8 cellular contexts compared by ENCODE assay signal in the genomic region with DNA sequence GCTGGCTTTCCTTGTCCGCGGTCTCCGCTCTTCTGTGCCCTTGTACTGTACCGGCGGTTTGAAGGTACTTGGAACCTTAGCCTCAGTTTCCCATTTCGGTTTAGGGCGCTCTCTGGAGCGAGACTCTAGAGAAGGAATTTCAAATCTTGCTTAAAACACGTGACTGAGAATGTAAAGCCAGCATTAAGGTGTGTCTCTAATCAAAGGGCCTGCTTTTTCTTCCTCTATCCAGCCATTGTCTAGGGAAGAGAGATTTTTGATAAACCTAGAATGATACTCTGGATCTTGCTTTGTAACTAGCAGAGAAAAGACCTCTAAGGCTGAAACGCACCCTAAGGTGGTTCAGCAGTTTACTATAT. TPM values are rescaled to one million over a fixed set of nuclear protein-coding genes. Genes with fewer than 3 reads are reported as not detected.
A peak's percentile ranks its signal among the peaks of the same experiment; 100 is the strongest.
DNase-seq lines count a peak whose midpoint lies in the region; ATAC-seq, FAIRE-seq and TF ChIP-seq lines count a peak whose summit lies in the region.

No MANE protein-coding gene starts in this region.

- ATAC-seq in HepG2 (no peak), HG03108 (IDR thresholded peaks at IDR 0.05; ENCODE audit: unreplicated experiment) (no peak), HG03521 (IDR thresholded peaks at IDR 0.05; ENCODE audit: unreplicated experiment) (no peak)

- peaks cover 12% of the 10 kb centered on the region for H3K36me3 Mint-ChIP-seq in activated CD4-positive, alpha-beta T cell treated with anti-CD3 and anti-CD28 coated beads, Interleukin-2, amount 10 ng/mL, durations not matched to agents 7 days and 5 days (ENCODE audit: low read depth)

- no peak for TF ChIP-seq RAD21 in HepG2 (CRISPR knock-in tag; IDR thresholded peaks at IDR 0.05)

- TF ChIP-seq EP300 in HepG2 (IDR thresholded peaks at IDR 0.05; ENCODE audit: low read depth in 2 of 2, low read length in 2 of 2) (no peak), HepG2 (CRISPR knock-in tag; IDR thresholded peaks at IDR 0.05; ENCODE audit: borderline replicate concordance) (no peak), tibial nerve (IDR thresholded peaks at IDR 0.05) (no peak)

- CTCF ChIA-PET in activated CD4-positive, alpha-beta T cell treated with anti-CD3 and anti-CD28 coated beads, Interleukin-2, amount 10 ng/mL, durations not matched to agents 7 days and 5 days (lab: Charles Lee), result interaction anchor here (0.7 to 1.7 kb wide), 4 partner anchors 166 to 328 kb away, joined by 3 to 6 read pairs (median 4); no protein-coding TSS in a partner anchor
- CTCF ChIA-PET in HepG2 (lab: Yijun Ruan, JAX; ENCODE audit: low intra/inter-chr PET ratio, low total read pairs) (interaction anchor here (1.5 kb wide), 1 partner anchor 170 kb away, joined by 4 read pairs; no protein-coding TSS in a partner anchor), HEK293T (lab: Yijun Ruan, JAX) (interaction anchor here (0.6 kb wide), 1 partner anchor 8 kb away, joined by 3 read pairs; no protein-coding TSS in a partner anchor)

- H3K27me3 ChIP-seq in HepG2 (ENCODE audit: control insufficient read depth in 1 of 2, insufficient read depth in 2 of 2, low read length in 2 of 2), result no peaks in the 10 kb centered on the region; a peak in 1 of 5 replicates
- no peaks in the 10 kb centered on the region for H3K27me3 ChIP-seq in tibial nerve

- H3K79me2 ChIP-seq in HepG2 (ENCODE audit: insufficient read depth, low read length), result peaks cover 39% of the 10 kb centered on the region

- H3K4me1 Mint-ChIP-seq in activated CD4-positive, alpha-beta T cell treated with anti-CD3 and anti-CD28 coated beads, Interleukin-2, amount 10 ng/mL, durations not matched to agents 7 days and 5 days, result peaks cover 46% of the 10 kb centered on the region

- peak overlapping the region; percentile 86 for H3K9ac ChIP-seq in HepG2 (ENCODE audit: insufficient read depth, low read depth, low read length)

- in situ Hi-C loops in astrocyte of the spinal cord (cut with HindIII; ENCODE audit: low sequenced_read_pairs), result no loop called here
- in situ Hi-C loops in HepG2 (cut with HindIII; ENCODE audit: extremely low pct_ligation_motif_present, low pct_unique_long_range_greater_than_20kb), result no loop called here

- peak overlapping the region; percentile 92 for H3K27ac Mint-ChIP-seq in activated CD4-positive, alpha-beta T cell treated with anti-CD3 and anti-CD28 coated beads, Interleukin-2, amount 10 ng/mL, durations not matched to agents 7 days and 5 days

- H3K9me3 ChIP-seq in HepG2 (ENCODE audit: low read length) (no peaks in the 10 kb centered on the region), tibial nerve (no peaks in the 10 kb centered on the region)

- H3K36me3 ChIP-seq in HepG2 (replicated peaks in 1 of 2; ENCODE audit: control insufficient read depth in 1 of 2, insufficient read depth in 2 of 2, low read length in 2 of 2) (peaks cover 0 to 7% of the 10 kb centered on the region in 2 experiments; a peak in 3 of 5 replicates), tibial nerve (peaks cover 0 to 18% (median 0%) of the 10 kb centered on the region in 3 donors)

- H2AFZ ChIP-seq in HepG2 (ENCODE audit: low read length), result no peak overlapping the region

- TSS peak; percentile 73 for BruUV-seq in HepG2 (replicated peaks; lab: Mats Ljungman, UMichigan)

- H3K27ac ChIP-seq in HepG2 (ENCODE audit: extremely low read length, insufficient read depth, low read length) (peak overlapping the region; percentile 87), tibial nerve (peak overlapping the region in 3 of 4 donors; percentile 91 to 95 (median 94))

- peak overlapping the region; percentile 96 for H3K4me2 ChIP-seq in HepG2 (ENCODE audit: low read depth, low read length)

- H4K20me1 ChIP-seq in HepG2 (ENCODE audit: insufficient read depth, low read length), result no peaks in the 10 kb centered on the region

- H3K4me3 ChIP-seq in astrocyte of the spinal cord (ENCODE audit: low read depth, low read length), result peak overlapping the region; percentile 95
- H3K4me3 ChIP-seq in HepG2 (replicated peaks in 1 of 3; ENCODE audit: insufficient read depth in 1 of 3, low read depth in 2 of 3, low read length in 3 of 3), result peak overlapping the region; percentile 90 to 97 (median 93)
- H3K4me3 ChIP-seq in tibial nerve, result peak overlapping the region; percentile 60 to 98 (median 90)

- FAIRE-seq in HepG2 (lab: Jason Lieb, UNC), result no peak

- TF ChIP-seq CTCF in astrocyte of the spinal cord (IDR thresholded peaks at IDR 0.05; ENCODE audit: low read depth, low read length), result no peak
- no peak for TF ChIP-seq CTCF in HepG2 (CRISPR knock-in tag; IDR thresholded peaks at IDR 0.05)
- no peak for TF ChIP-seq CTCF in tibial nerve (IDR thresholded peaks at IDR 0.05)

- intact Hi-C loops in HepG2 (cut with micrococcal nuclease; ENCODE audit: unreplicated experiment), result no loop called here

- POLR2A ChIA-PET in activated CD4-positive, alpha-beta T cell treated with anti-CD3 and anti-CD28 coated beads, Interleukin-2, amount 10 ng/mL, durations not matched to agents 7 days and 5 days (lab: Charles Lee), result no interaction called here
- POLR2A ChIA-PET in HepG2 (lab: Yijun Ruan, JAX), result interaction anchor here (1.5 to 2.0 kb wide), 2 partner anchors 26 to 169 kb away, joined by 8 to 11 read pairs; no protein-coding TSS in a partner anchor
- POLR2A ChIA-PET in HEK293T (lab: Yijun Ruan, JAX), result interaction anchor here (1.7 to 1.8 kb wide), 2 partner anchors 13 to 15 kb away, joined by 5 to 15 read pairs; partner anchors contain the start of gene FNBP1

- no peak for TF ChIP-seq POLR2A in HepG2 (IDR thresholded peaks at IDR 0.05; ENCODE audit: insufficient read depth in 1 of 2, low read depth in 2 of 2, low read length in 2 of 2)
- no peak for TF ChIP-seq POLR2A in tibial nerve (IDR thresholded peaks at IDR 0.05)

- WGBS in HepG2 (ENCODE audit: low lambda C conversion rate), result 2% methylated on average over 10 of the region's 10 CpGs
- WGBS in tibial nerve, 2 donors, result 5 to 6% methylated on average over 10 of the region's 10 CpGs

- no peak for DNase-seq in activated CD4-positive, alpha-beta T cell treated with anti-CD3 and anti-CD28 coated beads, Interleukin-2, amount 10 ng/mL, durations not matched to agents 7 days and 5 days
- DNase-seq in activated CD4-positive, alpha-beta T cell treated with anti-CD3 and anti-CD28 coated beads for 1 hour, result no peak
- DNase-seq in astrocyte of the spinal cord (ENCODE audit: low read depth, low spot score) (no peak), HepG2 (ENCODE audit: low spot score) (no peak), tibial nerve (ENCODE audit: low spot score in 2 of 2) (no peak), HEK293T (ENCODE audit: extremely low spot score) (no peak)

- no peaks in the 10 kb centered on the region for H3K27me3 Mint-ChIP-seq in activated CD4-positive, alpha-beta T cell treated with anti-CD3 and anti-CD28 coated beads, Interleukin-2, amount 10 ng/mL, durations not matched to agents 7 days and 5 days

- H3K4me3 Mint-ChIP-seq in activated CD4-positive, alpha-beta T cell treated with anti-CD3 and anti-CD28 coated beads, Interleukin-2, amount 10 ng/mL, durations not matched to agents 7 days and 5 days, result peak overlapping the region; percentile 91

- no peaks in the 10 kb centered on the region for H3K9me3 Mint-ChIP-seq in activated CD4-positive, alpha-beta T cell treated with anti-CD3 and anti-CD28 coated beads, Interleukin-2, amount 10 ng/mL, durations not matched to agents 7 days and 5 days

- peaks cover 30% of the 10 kb centered on the region for H3K4me1 ChIP-seq in HepG2 (ENCODE audit: insufficient read depth, low read length)
- H3K4me1 ChIP-seq in tibial nerve, result peaks cover 0 to 45% (median 30%) of the 10 kb centered on the region in 4 donors

RNA-seq across cellular contexts. Expression of gene GPR107, which starts 0.7 kb away (rescaled TPM):
- total RNA-seq in activated CD4-positive, alpha-beta T cell treated with anti-CD3 and anti-CD28 coated beads, Interleukin-2, amount 10 ng/mL, durations not matched to agents 7 days and 5 days, result 10 to 100 TPM; 21.7 to 22.1 TPM
- total RNA-seq in HepG2 (2016; rRNA removed; fragmentation: Illumina TruSeq; extraction: Trizol) (18.7 and 22.5 TPM in 2 replicates), tibial nerve (10 to 100 TPM; 19.3 to 36.1 (median 28.9) TPM)
- 3.7 and 4.3 TPM in 2 replicates for total RNA-seq in HepG2 (2016; cell fraction: cytosol; rRNA removed; fragmentation: Illumina TruSeq; extraction: Trizol; ENCODE audit: low read depth)
- total RNA-seq in HepG2 (2016; cell fraction: insoluble cytoplasmic fraction; rRNA removed; fragmentation: Illumina TruSeq; extraction: Trizol), result 13.9 and 21.4 TPM in 2 replicates
- total RNA-seq in HepG2 (2016; cell fraction: membrane; rRNA removed; fragmentation: Illumina TruSeq; extraction: Trizol), result 7.6 and 8.3 TPM in 2 replicates
- total RNA-seq in HepG2 (2016; cell fraction: nucleus; rRNA removed; fragmentation: Illumina TruSeq; extraction: Trizol), result 27.8 and 32.6 TPM in 2 replicates
- polyA plus RNA-seq in HepG2 (2011; rRNA removed), result 24.2 and 24.4 TPM in 2 replicates
- 13.5 and 19.9 TPM in 2 replicates for polyA plus RNA-seq in HepG2 (2011; cell fraction: cytosol; rRNA removed)
- 19.8 and 22.3 TPM in 2 replicates for polyA plus RNA-seq in HepG2 (2011; cell fraction: nucleus; rRNA removed)
- polyA plus RNA-seq in HepG2 (2012), result 25.9 and 26.8 TPM in 2 replicates
- 2.1 TPM in 2 replicates for polyA plus RNA-seq in HepG2 (2016; cell fraction: cytosol; fragmentation: Illumina TruSeq; extraction: Trizol; ENCODE audit: low read depth)
- 11.1 and 11.5 TPM in 2 replicates for polyA plus RNA-seq in HepG2 (2016; cell fraction: insoluble cytoplasmic fraction; fragmentation: Illumina TruSeq; extraction: Trizol; ENCODE audit: low read depth)
- 3.9 and 4.5 TPM in 2 replicates for polyA plus RNA-seq in HepG2 (2016; cell fraction: membrane; fragmentation: Illumina TruSeq; extraction: Trizol; ENCODE audit: low read depth)
- polyA plus RNA-seq in HepG2 (2016; cell fraction: nucleus; fragmentation: Illumina TruSeq; extraction: Trizol; ENCODE audit: insufficient read depth, low read depth), result 35.6 and 37.5 TPM in 2 replicates
- 51.2 and 118 TPM in 2 replicates for polyA minus RNA-seq in HepG2 (2011; rRNA and poly(A)+ RNA removed; ENCODE audit: low replicate concordance)
- 19.5 and 24.0 TPM in 2 replicates for polyA minus RNA-seq in HepG2 (2011; cell fraction: cytosol; rRNA and poly(A)+ RNA removed)
- polyA minus RNA-seq in HepG2 (2011; cell fraction: nucleus; rRNA and poly(A)+ RNA removed), result 24.8 and 26.1 TPM in 2 replicates

RNA-seq across cellular contexts. Expression of gene FNBP1, which starts 11.4 kb away (rescaled TPM):
- total RNA-seq in activated CD4-positive, alpha-beta T cell treated with anti-CD3 and anti-CD28 coated beads, Interleukin-2, amount 10 ng/mL, durations not matched to agents 7 days and 5 days, result 100 to 1,000 TPM; 206 to 247 TPM
- total RNA-seq in HepG2 (2016; rRNA removed; fragmentation: Illumina TruSeq; extraction: Trizol), result 19.5 and 22.9 TPM in 2 replicates
- 3.8 and 5.7 TPM in 2 replicates for total RNA-seq in HepG2 (2016; cell fraction: cytosol; rRNA removed; fragmentation: Illumina TruSeq; extraction: Trizol; ENCODE audit: low read depth)
- 17.1 and 17.3 TPM in 2 replicates for total RNA-seq in HepG2 (2016; cell fraction: insoluble cytoplasmic fraction; rRNA removed; fragmentation: Illumina TruSeq; extraction: Trizol)
- 10.5 and 11.1 TPM in 2 replicates for total RNA-seq in HepG2 (2016; cell fraction: membrane; rRNA removed; fragmentation: Illumina TruSeq; extraction: Trizol)
- total RNA-seq in HepG2 (2016; cell fraction: nucleus; rRNA removed; fragmentation: Illumina TruSeq; extraction: Trizol), result 13.3 and 16.8 TPM in 2 replicates
- polyA plus RNA-seq in HepG2 (2011; rRNA removed), result 5.2 and 5.4 TPM in 2 replicates
- polyA plus RNA-seq in HepG2 (2011; cell fraction: cytosol; rRNA removed), result 2.8 and 3.6 TPM in 2 replicates
- polyA plus RNA-seq in HepG2 (2011; cell fraction: nucleus; rRNA removed), result 4.9 and 7.3 TPM in 2 replicates
- 8.6 and 13.9 TPM in 2 replicates for polyA plus RNA-seq in HepG2 (2012)
- 1.9 and 2.3 TPM in 2 replicates for polyA plus RNA-seq in HepG2 (2016; cell fraction: cytosol; fragmentation: Illumina TruSeq; extraction: Trizol; ENCODE audit: low read depth)
- 13.0 and 16.7 TPM in 2 replicates for polyA plus RNA-seq in HepG2 (2016; cell fraction: insoluble cytoplasmic fraction; fragmentation: Illumina TruSeq; extraction: Trizol; ENCODE audit: low read depth)
- 4.3 and 5.1 TPM in 2 replicates for polyA plus RNA-seq in HepG2 (2016; cell fraction: membrane; fragmentation: Illumina TruSeq; extraction: Trizol; ENCODE audit: low read depth)
- 18.7 and 22.4 TPM in 2 replicates for polyA plus RNA-seq in HepG2 (2016; cell fraction: nucleus; fragmentation: Illumina TruSeq; extraction: Trizol; ENCODE audit: insufficient read depth, low read depth)
- polyA minus RNA-seq in HepG2 (2011; rRNA and poly(A)+ RNA removed; ENCODE audit: low replicate concordance), result 4.4 and 10.2 TPM in 2 replicates
- polyA minus RNA-seq in HepG2 (2011; cell fraction: cytosol; rRNA and poly(A)+ RNA removed), result 8.5 and 10.5 TPM in 2 replicates
- polyA minus RNA-seq in HepG2 (2011; cell fraction: nucleus; rRNA and poly(A)+ RNA removed), result 15.5 and 21.8 TPM in 2 replicates
- total RNA-seq in tibial nerve, result 100 to 1,000 TPM in 1 of 4 donors, 10 to 100 TPM in 3; 77.0 to 114 (median 86.4) TPM
